ENCODE assay signal across 2 cellular contexts in genomic region chr1:21924503-21925005, GRCh38.
A peak's percentile ranks its signal among the peaks of the same experiment; 100 is the strongest.
TF ChIP-seq lines count a peak whose summit lies in the region.

No MANE protein-coding gene starts in this region.

TF ChIP-seq in K562, 482 proteins besides CTCF, POLR2A, EP300 and RAD21 (continues in another document):
- TF ChIP-seq E2F1 (CRISPR knock-in tag; IDR thresholded peaks at IDR 0.05): no peak
- TF ChIP-seq NR2C1 (IDR thresholded peaks at IDR 0.05): no peak
- TF ChIP-seq NR2C1 (tag; IDR thresholded peaks at IDR 0.05): no peak; the same call in 1 of the 2 replicates
- TF ChIP-seq ZBTB9 (CRISPR knock-in tag; IDR thresholded peaks at IDR 0.05): peak; percentile 20; the same call in 1 of the 2 replicates
- TF ChIP-seq RERE (CRISPR knock-in tag; IDR thresholded peaks at IDR 0.05; ENCODE audit: borderline replicate concordance): no peak
- TF ChIP-seq EHMT2 (IDR thresholded peaks at IDR 0.05): no peak; the same call in 1 of the 2 replicates
- no peak for TF ChIP-seq ZNF699 (CRISPR knock-in tag; IDR thresholded peaks at IDR 0.05; ENCODE audit: insufficient replicate concordance)
- TF ChIP-seq HSF4 (CRISPR knock-in tag; IDR thresholded peaks at IDR 0.05; ENCODE audit: borderline replicate concordance): no peak
- TF ChIP-seq MECOM (CRISPR knock-in tag; IDR thresholded peaks at IDR 0.05): no peak
- TF ChIP-seq DLX4 (CRISPR knock-in tag; IDR thresholded peaks at IDR 0.05): no peak
- no peak for TF ChIP-seq ZNF57 (CRISPR knock-in tag; IDR thresholded peaks at IDR 0.05)
- no peak for TF ChIP-seq STAT5B (CRISPR knock-in tag; IDR thresholded peaks at IDR 0.05)
- no peak for TF ChIP-seq ZKSCAN1 (IDR thresholded peaks at IDR 0.05; ENCODE audit: low read depth, low read length)
- TF ChIP-seq ZC3H4 (CRISPR knock-in tag; IDR thresholded peaks at IDR 0.05; ENCODE audit: borderline replicate concordance): no peak
- no peak for TF ChIP-seq PURB (CRISPR knock-in tag; IDR thresholded peaks at IDR 0.05; ENCODE audit: low read depth)
- peak; percentile 55; the same call in 1 of the 2 replicates for TF ChIP-seq ZNF76 (CRISPR knock-in tag; IDR thresholded peaks at IDR 0.05; ENCODE audit: borderline replicate concordance)
- TF ChIP-seq FOXP4 (CRISPR knock-in tag; IDR thresholded peaks at IDR 0.05; ENCODE audit: borderline replicate concordance): no peak
- TF ChIP-seq E2F3 (CRISPR knock-in tag; IDR thresholded peaks at IDR 0.05): 0 out of 2 replicates have a peak, but pooled peaks have one; percentile 12
- TF ChIP-seq ZZZ3 (IDR thresholded peaks at IDR 0.05): no peak
- TF ChIP-seq KLF6 (CRISPR knock-in tag; IDR thresholded peaks at IDR 0.05; ENCODE audit: borderline replicate concordance): 0 out of 2 replicates have a peak, but pooled peaks have one; percentile 19

TF ChIP-seq in liver, 16 proteins besides CTCF, POLR2A, EP300 and RAD21:
- TF ChIP-seq RXRA (IDR thresholded peaks at IDR 0.05) (peak in 1 of 2 donors; percentile 10), FOXA2 (IDR thresholded peaks at IDR 0.05) (no peak), NR2F2 (IDR thresholded peaks at IDR 0.05) (peak; percentile 90), REST (IDR thresholded peaks at IDR 0.05) (peak; percentile 13), GABPA (IDR thresholded peaks at IDR 0.05 in 1 of 2, conservative IDR thresholded peaks at IDR 0.05 in 1 of 2) (no peak), HNF4A (conservative IDR thresholded peaks at IDR 0.05) (no peak)
